24 cellular contexts compared by ENCODE assay signal in the genomic region with DNA sequence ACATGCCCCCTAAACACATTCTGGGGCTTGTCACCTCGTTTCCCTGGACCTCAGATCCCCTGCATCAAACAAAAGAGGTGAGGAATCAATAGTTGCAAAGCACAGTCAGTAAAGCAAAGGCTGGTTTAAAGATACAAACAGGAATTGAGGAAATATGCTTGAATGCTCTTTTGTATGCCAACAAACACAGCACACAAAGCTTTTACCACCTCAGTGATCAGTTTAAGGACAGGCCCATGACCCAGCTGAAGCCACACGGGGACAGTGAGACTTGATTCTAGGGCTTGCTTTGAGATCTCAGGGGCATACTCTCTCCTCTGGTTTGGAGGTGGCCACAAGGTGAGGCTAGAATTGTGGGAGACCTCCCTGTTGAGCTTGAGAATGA.
"Had no signal": no experiment of that assay in that cellular context is flagged by ENCODE, and none has a peak within 500 bp of the region (broad histone marks: within the 10 kb centered on the region; RNA-seq: fewer than 3 reads in every experiment).

No MANE protein-coding gene starts in this region.

- ATAC-seq: left cardiac atrium; lower lobe of right lung; natural killer cell treated with Interleukin-12 subunit alpha and Interleukin-12 subunit beta and Interleukin-15 and Interleukin-18, amount 100 ng/mL, for 72 hours; psoas muscle; right lobe of liver; stimulated activated naive CD8-positive, alpha-beta T cell treated with anti-CD3 and anti-CD28 coated beads, Interleukin-15, amount 100 ng/mL, for 72 hours had no signal

- H3K36me3 Mint-ChIP-seq: immature natural killer cell; natural killer cell treated with Interleukin-12 subunit alpha and Interleukin-12 subunit beta and Interleukin-15 and Interleukin-18, amount 100 ng/mL, for 72 hours; neural progenitor cell; stimulated activated naive B cell treated with anti-CD40 and anti-IgM and Interleukin-4, amounts not matched to agents 10 μg/mL and 1 μg/mL and 100 μg/mL, for 72 hours had no signal

- H3K4me3 ChIP-seq: colonic mucosa, left ventricle myocardium inferior, lower lobe of right lung, neural progenitor cell, psoas muscle, right lobe of liver had no signal

- H3K9me3 ChIP-seq: colonic mucosa, lower lobe of right lung, psoas muscle, right lobe of liver had no signal

- H3K4me2 ChIP-seq: neural progenitor cell had no signal

- H3K9me3 Mint-ChIP-seq: immature natural killer cell; natural killer cell treated with Interleukin-12 subunit alpha and Interleukin-12 subunit beta and Interleukin-15 and Interleukin-18, amount 100 ng/mL, for 72 hours; stimulated activated naive B cell treated with anti-CD40 and anti-IgM and Interleukin-4, amounts not matched to agents 10 μg/mL and 1 μg/mL and 100 μg/mL, for 72 hours; stimulated activated naive CD8-positive, alpha-beta T cell treated with anti-CD3 and anti-CD28 coated beads, Interleukin-15, amount 100 ng/mL, for 72 hours had no signal

- DNase-seq: colonic mucosa; dermis blood vessel endothelial cell; effector CD4-positive, alpha-beta T cell; erythroblast; immature natural killer cell; kidney; left cardiac atrium; left ventricle myocardium inferior; lower lobe of right lung; mesenchymal stem cell; midbrain; nucleus accumbens; psoas muscle; retina; stimulated activated CD4-positive, alpha-beta T cell treated with anti-CD3 and anti-CD28 coated beads, Interleukin-4, amount 100 ng/mL, for 1 hour; stimulated activated naive B cell treated with anti-CD40 and anti-IgM and Interleukin-4, amounts not matched to agents 10 μg/mL and 1 μg/mL and 100 μg/mL, for 72 hours; stimulated activated naive CD8-positive, alpha-beta T cell treated with anti-CD3 and anti-CD28 coated beads, Interleukin-15, amount 100 ng/mL, for 72 hours; substantia nigra had no signal

- H3K9ac ChIP-seq: neural progenitor cell, parathyroid adenoma had no signal

- H3K4me1 Mint-ChIP-seq: stimulated activated naive CD8-positive, alpha-beta T cell treated with anti-CD3 and anti-CD28 coated beads, Interleukin-15, amount 100 ng/mL, for 72 hours had no signal

- H3K36me3 ChIP-seq: colonic mucosa, left ventricle myocardium inferior, lower lobe of right lung, neural progenitor cell, right lobe of liver had no signal

- H3K4me1 ChIP-seq: colonic mucosa, foreskin keratinocyte, left ventricle myocardium inferior, lower lobe of right lung, neural progenitor cell, parathyroid adenoma, psoas muscle, right lobe of liver had no signal

- H3K27me3 ChIP-seq: colonic mucosa, foreskin keratinocyte, neural progenitor cell, right lobe of liver had no signal

- H3K27ac ChIP-seq: colonic mucosa, foreskin keratinocyte, left ventricle myocardium inferior, lower lobe of right lung, neural progenitor cell, parathyroid adenoma, psoas muscle, right lobe of liver had no signal

- H3K27ac Mint-ChIP-seq: endodermal cell; immature natural killer cell; natural killer cell treated with Interleukin-12 subunit alpha and Interleukin-12 subunit beta and Interleukin-15 and Interleukin-18, amount 100 ng/mL, for 72 hours; neural progenitor cell; stimulated activated naive B cell treated with anti-CD40 and anti-IgM and Interleukin-4, amounts not matched to agents 10 μg/mL and 1 μg/mL and 100 μg/mL, for 72 hours; stimulated activated naive CD8-positive, alpha-beta T cell treated with anti-CD3 and anti-CD28 coated beads, Interleukin-15, amount 100 ng/mL, for 72 hours had no signal

- H3K4me3 Mint-ChIP-seq: endodermal cell; immature natural killer cell; natural killer cell treated with Interleukin-12 subunit alpha and Interleukin-12 subunit beta and Interleukin-15 and Interleukin-18, amount 100 ng/mL, for 72 hours; neural progenitor cell; stimulated activated naive B cell treated with anti-CD40 and anti-IgM and Interleukin-4, amounts not matched to agents 10 μg/mL and 1 μg/mL and 100 μg/mL, for 72 hours; stimulated activated naive CD8-positive, alpha-beta T cell treated with anti-CD3 and anti-CD28 coated beads, Interleukin-15, amount 100 ng/mL, for 72 hours had no signal
